20 cellular contexts compared by ENCODE assay signal in the genomic region with DNA sequence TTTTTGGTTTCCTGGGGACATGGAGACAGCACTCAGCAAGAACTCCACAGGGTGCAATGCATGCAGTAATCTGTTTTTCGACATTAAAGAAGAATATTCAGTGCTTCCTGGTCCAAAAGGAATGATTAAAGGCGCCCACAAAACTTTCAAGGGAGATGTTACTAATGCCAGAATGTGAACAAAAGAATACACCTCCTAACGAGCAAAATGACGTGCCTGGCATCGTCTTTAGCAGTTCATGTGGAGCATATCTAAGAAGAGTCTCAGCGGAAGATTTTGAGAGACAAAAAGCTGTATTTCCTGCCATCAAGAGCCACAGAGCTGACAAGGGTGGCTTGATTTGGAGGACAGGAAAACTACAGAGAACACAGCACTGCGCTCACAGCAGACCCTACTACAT.
A peak's percentile ranks its signal among the peaks of the same experiment; 100 is the strongest.
DNase-seq lines count a peak whose midpoint lies in the region; ATAC-seq and TF ChIP-seq lines count a peak whose summit lies in the region.
"Had no signal": no experiment of that assay in that cellular context is flagged by ENCODE, and none has a peak within 500 bp of the region (broad histone marks: within the 10 kb centered on the region; RNA-seq: fewer than 3 reads in every experiment).

No MANE protein-coding gene starts in this region.

- H2AK5ac ChIP-seq in neuronal stem cell (ENCODE audit: low read depth, low read length): no peak overlapping the region

- no peaks in the 10 kb centered on the region for H3K27me3 Mint-ChIP-seq in activated naive CD8-positive, alpha-beta T cell treated with anti-CD3 and anti-CD28 coated beads, Interleukin-2, amount 10 ng/mL, durations not matched to agents 7 days and 5 days
- no peaks in the 10 kb centered on the region for H3K27me3 Mint-ChIP-seq in activated naive CD8-positive, alpha-beta T cell treated with anti-CD3 and anti-CD28 coated beads for 36 hours
- no peaks in the 10 kb centered on the region for H3K27me3 Mint-ChIP-seq in CD8-positive, alpha-beta T cell (ENCODE audit: low read depth)

- no peak overlapping the region for H2AFZ ChIP-seq in neuronal stem cell (ENCODE audit: low read length)
- H2AFZ ChIP-seq: GM23248, PC-9 had no signal

- CTCF ChIA-PET in CD8-positive, alpha-beta T cell (lab: Charles Lee): no interaction called here

- H3K27ac ChIP-seq in CD8-positive, alpha-beta T cell (ENCODE audit: low read depth, low read length): no peak overlapping the region
- H3K27ac ChIP-seq in caudate nucleus (ENCODE audit: low read depth, low read length) (peak overlapping the region; percentile 41), neuronal stem cell (replicated peaks; ENCODE audit: low read length) (no peak overlapping the region)
- H3K27ac ChIP-seq: A549, GM23248, PC-9 had no signal

- peaks cover 6% of the 10 kb centered on the region for H3K36me3 Mint-ChIP-seq in activated naive CD8-positive, alpha-beta T cell treated with anti-CD3 and anti-CD28 coated beads, Interleukin-2, amount 10 ng/mL, durations not matched to agents 7 days and 5 days
- peaks cover 16% of the 10 kb centered on the region for H3K36me3 Mint-ChIP-seq in activated naive CD8-positive, alpha-beta T cell treated with anti-CD3 and anti-CD28 coated beads for 36 hours
- H3K36me3 Mint-ChIP-seq in CD8-positive, alpha-beta T cell: peaks cover 34% of the 10 kb centered on the region

- no peak overlapping the region for H3K18ac ChIP-seq in neuronal stem cell (ENCODE audit: low read length)

- no peak overlapping the region for H3K4me3 Mint-ChIP-seq in activated naive CD8-positive, alpha-beta T cell treated with anti-CD3 and anti-CD28 coated beads, Interleukin-2, amount 10 ng/mL, durations not matched to agents 7 days and 5 days
- H3K4me3 Mint-ChIP-seq in activated naive CD8-positive, alpha-beta T cell treated with anti-CD3 and anti-CD28 coated beads for 36 hours: no peak overlapping the region
- H3K4me3 Mint-ChIP-seq in CD8-positive, alpha-beta T cell: no peak overlapping the region
- H3K4me3 Mint-ChIP-seq: CD14-positive monocyte, H9 had no signal

- POLR2A ChIA-PET in activated naive CD8-positive, alpha-beta T cell treated with anti-CD3 and anti-CD28 coated beads, Interleukin-2, amount 10 ng/mL, durations not matched to agents 7 days and 5 days (lab: Charles Lee): no interaction called here
- POLR2A ChIA-PET in CD8-positive, alpha-beta T cell (lab: Charles Lee): no interaction called here

- peak overlapping the region; percentile 43 for H3K27ac Mint-ChIP-seq in activated naive CD8-positive, alpha-beta T cell treated with anti-CD3 and anti-CD28 coated beads, Interleukin-2, amount 10 ng/mL, durations not matched to agents 7 days and 5 days
- H3K27ac Mint-ChIP-seq in activated naive CD8-positive, alpha-beta T cell treated with anti-CD3 and anti-CD28 coated beads for 36 hours: no peak overlapping the region
- H3K27ac Mint-ChIP-seq in CD8-positive, alpha-beta T cell: peak overlapping the region; percentile 27

- TF ChIP-seq CTCF in CD8-positive, alpha-beta T cell (IDR thresholded peaks at IDR 0.05): no peak

- no peaks in the 10 kb centered on the region for H3K4me1 ChIP-seq in CD8-positive, alpha-beta T cell (ENCODE audit: insufficient read depth, low read length)
- peaks cover 0 to 3% of the 10 kb centered on the region in 2 donors for H3K4me1 ChIP-seq in neuronal stem cell (ENCODE audit: control insufficient read depth in 2 of 2, insufficient read depth in 1 of 2, low read depth in 1 of 2, low read length in 2 of 2)

- H3K14ac ChIP-seq in neuronal stem cell (ENCODE audit: low read length): no peak overlapping the region

- no peak overlapping the region for H4K91ac ChIP-seq in neuronal stem cell (ENCODE audit: low read depth, low read length, poor library complexity)

- no peak overlapping the region for H4K8ac ChIP-seq in neuronal stem cell (ENCODE audit: low read depth, low read length)

- no peak overlapping the region for H3K23ac ChIP-seq in neuronal stem cell (ENCODE audit: low read depth, low read length, poor library complexity)

- H3K4me2 ChIP-seq in neuronal stem cell (ENCODE audit: insufficient read depth, low read length, poor library complexity, severe bottlenecking): no peak overlapping the region
- H3K4me2 ChIP-seq: A549, PC-9 had no signal

- no peak overlapping the region for H2BK15ac ChIP-seq in neuronal stem cell (ENCODE audit: low read length)

- no peak overlapping the region for H2BK120ac ChIP-seq in neuronal stem cell (ENCODE audit: low read depth, low read length)

- H3K9ac ChIP-seq in neuronal stem cell (ENCODE audit: low read depth, low read length, poor library complexity): peak overlapping the region; percentile 37
- H3K9ac ChIP-seq: GM23248 had no signal

- no CpG with 5 or more reads among the region's 7 CpGs for WGBS in neuronal stem cell (ENCODE audit: extremely low coverage in 2 of 2, insufficient read length in 2 of 2, insufficient replicate concordance in 1 of 2), 2 donors

- no peaks in the 10 kb centered on the region for H3K79me1 ChIP-seq in neuronal stem cell (ENCODE audit: low read depth, low read length)

- DNase-seq in activated naive CD8-positive, alpha-beta T cell treated with anti-CD3 and anti-CD28 coated beads, Interleukin-2, amount 10 ng/mL, durations not matched to agents 7 days and 5 days: no peak
- no peak for DNase-seq in activated naive CD8-positive, alpha-beta T cell treated with anti-CD3 and anti-CD28 coated beads for 36 hours
- no peak for DNase-seq in CD8-positive, alpha-beta T cell
- DNase-seq in caudate nucleus (lab: John Stamatoyannopoulos, UW) (peak in 2 of 61 donors; percentile 52 to 61), neuronal stem cell (ENCODE audit: low spot score) (no peak), DMS 273 (lab: John Stamatoyannopoulos, UW; ENCODE audit: unreplicated experiment) (no peak)
- DNase-seq in stimulated activated CD4-positive, alpha-beta T cell treated with anti-CD3 and anti-CD28 coated beads, Interleukin-2, amount 100 ng/mL, for 24 hours: no peak
- DNase-seq: GM23248, H9, Kasumi-1, NCI-H1092 treated with DMSO at 0.1 percent for 48 hours, NCI-H146, NCI-H1930, NCI-H446, NCI-H526, PC-9, Right ventricle myocardium superior had no signal

- no peaks in the 10 kb centered on the region for H3K9me3 Mint-ChIP-seq in activated naive CD8-positive, alpha-beta T cell treated with anti-CD3 and anti-CD28 coated beads, Interleukin-2, amount 10 ng/mL, durations not matched to agents 7 days and 5 days
- no peaks in the 10 kb centered on the region for H3K9me3 Mint-ChIP-seq in activated naive CD8-positive, alpha-beta T cell treated with anti-CD3 and anti-CD28 coated beads for 36 hours
- H3K9me3 Mint-ChIP-seq in CD8-positive, alpha-beta T cell: no peaks in the 10 kb centered on the region

- H2BK5ac ChIP-seq in neuronal stem cell (ENCODE audit: low read length): no peak overlapping the region

- no peak for ATAC-seq in activated naive CD8-positive, alpha-beta T cell treated with anti-CD3 and anti-CD28 coated beads, Interleukin-2, amount 10 ng/mL, durations not matched to agents 7 days and 5 days (ENCODE audit: low read depth)
- ATAC-seq in CD8-positive, alpha-beta T cell: no peak
- ATAC-seq: A549 had no signal

- no peak overlapping the region for H3K4me3 ChIP-seq in CD8-positive, alpha-beta T cell (ENCODE audit: low read depth, low read length)
- no peak overlapping the region for H3K4me3 ChIP-seq in neuronal stem cell (ENCODE audit: low read length in 2 of 2)
- H3K4me3 ChIP-seq: A549, GM23248, K562, PC-9 had no signal

- no peaks in the 10 kb centered on the region for H3K9me3 ChIP-seq in CD8-positive, alpha-beta T cell (ENCODE audit: low read length)
- peaks cover 0 to 6% of the 10 kb centered on the region in 2 donors for H3K9me3 ChIP-seq in neuronal stem cell (replicated peaks in 1 of 2; ENCODE audit: control insufficient read depth in 2 of 2, insufficient read depth in 1 of 2, low read depth in 1 of 2, low read length in 2 of 2)
- H3K9me3 ChIP-seq: A549 had no signal

- peaks cover 4% of the 10 kb centered on the region for H3K4me1 Mint-ChIP-seq in activated naive CD8-positive, alpha-beta T cell treated with anti-CD3 and anti-CD28 coated beads, Interleukin-2, amount 10 ng/mL, durations not matched to agents 7 days and 5 days
- peaks cover 8% of the 10 kb centered on the region for H3K4me1 Mint-ChIP-seq in activated naive CD8-positive, alpha-beta T cell treated with anti-CD3 and anti-CD28 coated beads for 36 hours
- peaks cover 6% of the 10 kb centered on the region for H3K4me1 Mint-ChIP-seq in CD8-positive, alpha-beta T cell (ENCODE audit: low read depth)
- H3K4me1 Mint-ChIP-seq: CD14-positive monocyte had no signal

- intact Hi-C loops in CD8-positive, alpha-beta T cell (cut with DNase I, micrococcal nuclease): no loop called here

- H3K27me3 ChIP-seq in CD8-positive, alpha-beta T cell (ENCODE audit: insufficient read depth, low read length): no peaks in the 10 kb centered on the region
- no peaks in the 10 kb centered on the region for H3K27me3 ChIP-seq in neuronal stem cell (ENCODE audit: control insufficient read depth in 3 of 3, insufficient read depth in 3 of 3, low read depth in 1 of 3, low read length in 3 of 3)

- no peak overlapping the region for H2BK12ac ChIP-seq in neuronal stem cell (ENCODE audit: low read length)

- H3K4ac ChIP-seq in neuronal stem cell (ENCODE audit: low read length): no peak overlapping the region

- peaks cover 7% of the 10 kb centered on the region for H3K36me3 ChIP-seq in CD8-positive, alpha-beta T cell (ENCODE audit: insufficient read depth, low read length)
- peaks cover 0 to 3% of the 10 kb centered on the region in 2 donors for H3K36me3 ChIP-seq in neuronal stem cell (replicated peaks in 1 of 2; ENCODE audit: control insufficient read depth in 2 of 2, insufficient read depth in 2 of 2, low read length in 2 of 2)
